In genomic region chr13:27352698-27353097, GRCh38 we compare ENCODE assay signal across 13 cellular contexts.
DNase-seq lines count a peak whose midpoint lies in the region; ATAC-seq and TF ChIP-seq lines count a peak whose summit lies in the region.
"Had no signal": no experiment of that assay in that cellular context is flagged by ENCODE, and none has a peak within 500 bp of the region (broad histone marks: within the 10 kb centered on the region; RNA-seq: fewer than 3 reads in every experiment).

No MANE protein-coding gene starts in this region.

- H3K9me3 ChIP-seq in CD4-positive, CD25-positive, alpha-beta regulatory T cell (ENCODE audit: control insufficient read depth in 2 of 2, low read length in 2 of 2) = no peaks in the 10 kb centered on the region
- no peaks in the 10 kb centered on the region for H3K9me3 ChIP-seq in Peyer's patch
- H3K9me3 ChIP-seq in thyroid gland = no peaks in the 10 kb centered on the region

- H3K4me3 Mint-ChIP-seq in CD4-positive, CD25-positive, alpha-beta regulatory T cell = peak overlapping the region; percentile 30 to 76 (median 60)
- H3K4me3 Mint-ChIP-seq in memory B cell = peak overlapping the region; percentile 72

- H3K4me1 Mint-ChIP-seq in CD4-positive, CD25-positive, alpha-beta regulatory T cell = peaks cover 0 to 15% (median 6%) of the 10 kb centered on the region in 4 donors
- peaks cover 27% of the 10 kb centered on the region for H3K4me1 Mint-ChIP-seq in memory B cell

- no peaks in the 10 kb centered on the region for H3K27me3 ChIP-seq in CD4-positive, CD25-positive, alpha-beta regulatory T cell (ENCODE audit: control insufficient read depth, insufficient read depth, low read length)
- H3K27me3 ChIP-seq in Peyer's patch (no peaks in the 10 kb centered on the region), thyroid gland (no peaks in the 10 kb centered on the region)

- H3K4me1 ChIP-seq in CD4-positive, CD25-positive, alpha-beta regulatory T cell (ENCODE audit: control insufficient read depth, insufficient read depth, low read length, poor library complexity, severe bottlenecking) = peaks cover 9% of the 10 kb centered on the region
- H3K4me1 ChIP-seq in Peyer's patch = peaks cover 0 to 4% (median 0%) of the 10 kb centered on the region in 4 donors
- no peaks in the 10 kb centered on the region for H3K4me1 ChIP-seq in thyroid gland

- no peaks in the 10 kb centered on the region for H3K36me3 Mint-ChIP-seq in CD4-positive, CD25-positive, alpha-beta regulatory T cell
- H3K36me3 Mint-ChIP-seq in memory B cell = no peaks in the 10 kb centered on the region

- H3K27me3 Mint-ChIP-seq in CD4-positive, CD25-positive, alpha-beta regulatory T cell = peaks cover 3% of the 10 kb centered on the region
- H3K27me3 Mint-ChIP-seq in memory B cell = peaks cover 1% of the 10 kb centered on the region

- peaks cover 0 to 3% (median 0%) of the 10 kb centered on the region in 7 donors for H3K9me3 Mint-ChIP-seq in CD4-positive, CD25-positive, alpha-beta regulatory T cell
- no peaks in the 10 kb centered on the region for H3K9me3 Mint-ChIP-seq in memory B cell

- H3K36me3 ChIP-seq in CD4-positive, CD25-positive, alpha-beta regulatory T cell (ENCODE audit: control insufficient read depth, insufficient read depth, low read length) = no peaks in the 10 kb centered on the region
- H3K36me3 ChIP-seq in Peyer's patch (no peaks in the 10 kb centered on the region), thyroid gland (no peaks in the 10 kb centered on the region)

- no peak for DNase-seq in CD4-positive, CD25-positive, alpha-beta regulatory T cell
- DNase-seq in Peyer's patch (no peak), memory B cell (ENCODE audit: low spot score in 2 of 2) (no peak), NCI-H524 treated with DMSO at 0.1 percent for 48 hours (lab: John Stamatoyannopoulos, UW) (no peak), thyroid gland (no peak)
- DNase-seq: activated gamma-delta T cell, erythroblast, NCI-H446, SHP77 had no signal

- H3K4me3 ChIP-seq in CD4-positive, CD25-positive, alpha-beta regulatory T cell (ENCODE audit: low read depth, low read length) = no peak overlapping the region
- H3K4me3 ChIP-seq in Peyer's patch (peak overlapping the region in 2 of 4 donors; percentile 30 to 43), thyroid gland (replicated peaks in 1 of 3) (no peak overlapping the region)

- intact Hi-C loops in thyroid gland (cut with DNase I) = no loop called here

- peak overlapping the region; percentile 47 for H3K27ac ChIP-seq in CD4-positive, CD25-positive, alpha-beta regulatory T cell (ENCODE audit: insufficient read depth, low read length, poor library complexity, severe bottlenecking)
- H3K27ac ChIP-seq in Peyer's patch = peak overlapping the region in 3 of 4 donors; percentile 57 to 72 (median 66)
- H3K27ac ChIP-seq in thyroid gland = no peak overlapping the region

- TF ChIP-seq CTCF in Peyer's patch (IDR thresholded peaks at IDR 0.05) (no peak), thyroid gland (IDR thresholded peaks at IDR 0.05) (no peak)

- H3K27ac Mint-ChIP-seq in CD4-positive, CD25-positive, alpha-beta regulatory T cell = peak overlapping the region; percentile 74 to 86 (median 79)
- H3K27ac Mint-ChIP-seq in memory B cell = peak overlapping the region; percentile 87

- 58 to 63% methylated on average over 8 to 11 of the region's 11 CpGs for WGBS in thyroid gland, 2 donors

- no peak for ATAC-seq in CD4-positive, CD25-positive, alpha-beta regulatory T cell (ENCODE audit: low read depth in 2 of 2)
- ATAC-seq in GM21515 (IDR thresholded peaks at IDR 0.05; ENCODE audit: unreplicated experiment) (peak; percentile 19), memory B cell (ENCODE audit: low read depth) (peak; percentile 18), GM19467 (IDR thresholded peaks at IDR 0.05; ENCODE audit: unreplicated experiment) (no peak), HG03196 (IDR thresholded peaks at IDR 0.05; ENCODE audit: unreplicated experiment) (no peak)
- ATAC-seq: sciatic nerve had no signal

- TF ChIP-seq POLR2A in Peyer's patch (IDR thresholded peaks at IDR 0.05) (no peak), thyroid gland (IDR thresholded peaks at IDR 0.05) (no peak)

Comparison
In these comparisons a context has a peak if more than half of its experiments do, and no peak if none do; other contexts are left out.
1. ATAC-seq: peak in GM21515 (single experiment) and memory B cell (single experiment); none in CD4-positive, CD25-positive, alpha-beta regulatory T cell (0 of 2), GM19467 (single experiment) and HG03196 (single experiment).
2. H3K27ac ChIP-seq: peak in CD4-positive, CD25-positive, alpha-beta regulatory T cell (single experiment) and Peyer's patch (3 of 4); none in thyroid gland (0 of 3).